Comparison of ENCODE assay signal across 8 cellular contexts in the genomic region with DNA sequence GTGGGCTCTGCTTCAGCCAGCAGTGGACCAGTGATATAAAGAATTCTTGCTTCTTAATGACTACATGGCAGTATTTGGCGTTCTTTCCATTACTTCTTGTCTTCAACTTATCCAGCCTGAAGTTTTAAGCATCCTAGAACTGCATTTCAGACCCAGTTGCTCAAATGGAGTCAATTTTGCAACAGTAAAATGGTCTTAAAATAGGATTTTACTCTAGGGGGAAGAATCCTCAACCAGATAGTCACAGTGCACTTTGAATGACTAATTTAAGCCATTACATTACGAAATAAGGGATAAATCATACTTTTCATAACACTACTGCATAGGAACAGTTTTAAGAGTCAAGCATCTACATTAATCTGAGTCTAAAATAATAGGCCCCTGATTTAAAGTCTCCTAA. TPM values are rescaled to one million over a fixed set of nuclear protein-coding genes. Genes with fewer than 3 reads are reported as not detected.
A peak's percentile ranks its signal among the peaks of the same experiment; 100 is the strongest.
DNase-seq lines count a peak whose midpoint lies in the region; ATAC-seq and TF ChIP-seq lines count a peak whose summit lies in the region.

No MANE protein-coding gene starts in this region.

- POLR2A ChIA-PET in SK-N-SH (lab: Yijun Ruan, JAX), result no interaction called here

- H3K9me3 Mint-ChIP-seq in stimulated activated effector memory CD8-positive, alpha-beta T cell treated with anti-CD3 and anti-CD28 coated beads, Interleukin-12 subunit alpha, Interleukin-12 subunit beta, amount 100 ng/mL, for 72 hours, result no peaks in the 10 kb centered on the region

- H3K4me2 ChIP-seq in SK-N-SH, result peak overlapping the region; percentile 95

- no peak overlapping the region; a peak in 1 of 4 replicates for H3K27ac ChIP-seq in SK-N-SH (ENCODE audit: low read depth in 2 of 2, low read length in 1 of 2)

- no peak for TF ChIP-seq EP300 in SK-N-SH (IDR thresholded peaks at IDR 0.05; ENCODE audit: borderline replicate concordance in 1 of 2, low read depth in 1 of 2, low read length in 1 of 2)

- H3K36me3 Mint-ChIP-seq in stimulated activated effector memory CD8-positive, alpha-beta T cell treated with anti-CD3 and anti-CD28 coated beads, Interleukin-12 subunit alpha, Interleukin-12 subunit beta, amount 100 ng/mL, for 72 hours, result peaks cover 37% of the 10 kb centered on the region

- H3K9me2 ChIP-seq in SK-N-SH, result no peaks in the 10 kb centered on the region

- peak overlapping the region; percentile 97 for H2AFZ ChIP-seq in SK-N-SH (ENCODE audit: low read depth)

- H3K4me3 Mint-ChIP-seq in stimulated activated effector memory CD8-positive, alpha-beta T cell treated with anti-CD3 and anti-CD28 coated beads, Interleukin-12 subunit alpha, Interleukin-12 subunit beta, amount 100 ng/mL, for 72 hours, result peak overlapping the region; percentile 99

- H3K4me1 ChIP-seq in SK-N-SH (ENCODE audit: control insufficient read depth in 1 of 2, insufficient read depth in 2 of 2, low read depth in 1 of 2, low read length in 1 of 2) (peaks cover 0 to under 1% of the 10 kb centered on the region in 2 experiments; a peak in 3 of 4 replicates), BE2C (no peaks in the 10 kb centered on the region)

- CTCF ChIA-PET in SK-N-SH (lab: Yijun Ruan, JAX), result interaction anchor here (0.6 to 1.1 kb wide), 2 partner anchors 18 to 102 kb away, joined by 3 read pairs; no protein-coding TSS in a partner anchor

- no peak for ATAC-seq in SK-N-SH treated with all-trans-retinoic acid at 6 μM for 48 hours
- ATAC-seq in stimulated activated effector memory CD8-positive, alpha-beta T cell treated with anti-CD3 and anti-CD28 coated beads, Interleukin-12 subunit alpha, Interleukin-12 subunit beta, amount 100 ng/mL, for 72 hours, result no peak

- no peaks in the 10 kb centered on the region for H4K20me1 ChIP-seq in SK-N-SH (ENCODE audit: insufficient read depth)

- no peak for TF ChIP-seq RAD21 in SK-N-SH (IDR thresholded peaks at IDR 0.05; ENCODE audit: low read length)

- no peak overlapping the region for H3K9ac ChIP-seq in SK-N-SH

- no peak for TF ChIP-seq CTCF in SK-N-SH (IDR thresholded peaks at IDR 0.05)
- TF ChIP-seq CTCF in WI38 (IDR thresholded peaks at IDR 0.05; ENCODE audit: low read depth, low read length), result no peak
- no peak for TF ChIP-seq CTCF in foreskin fibroblast (IDR thresholded peaks at IDR 0.05; ENCODE audit: low read depth, low read length)
- TF ChIP-seq CTCF in BE2C (IDR thresholded peaks at IDR 0.05; ENCODE audit: low read depth, low read length), result no peak

- DNase-seq in SK-N-SH, result no peak
- peak; percentile 36 to 65 for DNase-seq in foreskin fibroblast
- DNase-seq in stimulated activated effector memory CD8-positive, alpha-beta T cell treated with anti-CD3 and anti-CD28 coated beads, Interleukin-12 subunit alpha, Interleukin-12 subunit beta, amount 100 ng/mL, for 72 hours (ENCODE audit: low spot score in 2 of 2), result no peak
- no peak for DNase-seq in NCI-H146 treated with DMSO at 0.1 percent for 48 hours (lab: John Stamatoyannopoulos, UW; ENCODE audit: unreplicated experiment)
- DNase-seq in BE2C, result no peak
- DNase-seq in DMS114 treated with DMSO at 0.1 percent for 48 hours (lab: John Stamatoyannopoulos, UW; ENCODE audit: unreplicated experiment), result no peak

- peaks cover 14% of the 10 kb centered on the region for H3F3A ChIP-seq in SK-N-SH (replicated peaks; ENCODE audit: insufficient read depth)

- peak overlapping the region; percentile 90 to 97 for H3K4me3 ChIP-seq in SK-N-SH (ENCODE audit: low read depth in 2 of 2, low read length in 1 of 2)
- peak overlapping the region; percentile 86 for H3K4me3 ChIP-seq in WI38 (ENCODE audit: low read depth, low read length)
- H3K4me3 ChIP-seq in foreskin fibroblast (ENCODE audit: low read depth in 1 of 2, low read length in 2 of 2), result peak overlapping the region; percentile 85 to 88
- H3K4me3 ChIP-seq in BE2C (ENCODE audit: low read depth, low read length), result no peak overlapping the region

- H3K4me1 Mint-ChIP-seq in stimulated activated effector memory CD8-positive, alpha-beta T cell treated with anti-CD3 and anti-CD28 coated beads, Interleukin-12 subunit alpha, Interleukin-12 subunit beta, amount 100 ng/mL, for 72 hours, result peaks cover 32% of the 10 kb centered on the region

- no peak overlapping the region for H3K27ac Mint-ChIP-seq in stimulated activated effector memory CD8-positive, alpha-beta T cell treated with anti-CD3 and anti-CD28 coated beads, Interleukin-12 subunit alpha, Interleukin-12 subunit beta, amount 100 ng/mL, for 72 hours

- H3K36me3 ChIP-seq in SK-N-SH (replicated peaks in 1 of 2; ENCODE audit: control insufficient read depth in 1 of 2, insufficient read depth in 2 of 2, low read length in 1 of 2), result no peaks in the 10 kb centered on the region
- no peaks in the 10 kb centered on the region for H3K36me3 ChIP-seq in BE2C

- 72% methylated on average over 2 of the region's 2 CpGs for WGBS in SK-N-SH (ENCODE audit: low lambda C conversion rate)

- H3K9me3 ChIP-seq in SK-N-SH (no peaks in the 10 kb centered on the region), BE2C (no peaks in the 10 kb centered on the region)

- H3K27me3 ChIP-seq in SK-N-SH (ENCODE audit: insufficient read depth) (no peaks in the 10 kb centered on the region; the same call in 1 of the 2 replicates), BE2C (peaks cover 74% of the 10 kb centered on the region)

- H3K79me2 ChIP-seq in SK-N-SH (ENCODE audit: insufficient read depth), result peaks cover 8% of the 10 kb centered on the region

TF ChIP-seq in SK-N-SH, 30 proteins besides CTCF, POLR2A, EP300 and RAD21:
- TF ChIP-seq, protein P1, sequence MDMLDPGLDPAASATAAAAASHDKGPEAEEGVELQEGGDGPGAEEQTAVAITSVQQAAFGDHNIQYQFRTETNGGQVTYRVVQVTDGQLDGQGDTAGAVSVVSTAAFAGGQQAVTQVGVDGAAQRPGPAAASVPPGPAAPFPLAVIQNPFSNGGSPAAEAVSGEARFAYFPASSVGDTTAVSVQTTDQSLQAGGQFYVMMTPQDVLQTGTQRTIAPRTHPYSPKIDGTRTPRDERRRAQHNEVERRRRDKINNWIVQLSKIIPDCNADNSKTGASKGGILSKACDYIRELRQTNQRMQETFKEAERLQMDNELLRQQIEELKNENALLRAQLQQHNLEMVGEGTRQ (IDR thresholded peaks at IDR 0.05; ENCODE audit: borderline replicate concordance, low read depth, low read length), result no peak
- TF ChIP-seq EZH2phosphoT487 (IDR thresholded peaks at IDR 0.05; ENCODE audit: borderline replicate concordance, low read depth), result no peak
- TF ChIP-seq, protein P2, sequence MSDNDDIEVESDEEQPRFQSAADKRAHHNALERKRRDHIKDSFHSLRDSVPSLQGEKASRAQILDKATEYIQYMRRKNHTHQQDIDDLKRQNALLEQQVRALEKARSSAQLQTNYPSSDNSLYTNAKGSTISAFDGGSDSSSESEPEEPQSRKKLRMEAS (IDR thresholded peaks at IDR 0.05; ENCODE audit: low read depth), result no peak
- TF ChIP-seq FOXM1 (IDR thresholded peaks at IDR 0.05; ENCODE audit: low read depth), result no peak
- no peak for TF ChIP-seq RCOR1 (IDR thresholded peaks at IDR 0.05; ENCODE audit: low read length)
TF ChIP-seq in SK-N-SH: peak in this region for 0.

TF ChIP-seq in SK-N-SH treated with all-trans-retinoic acid at 6 μM for 48 hours, 23 proteins besides CTCF, POLR2A, EP300 and RAD21 (continues in another document):
- TF ChIP-seq BACH2 (CRISPR knock-in tag; IDR thresholded peaks at IDR 0.05; ENCODE audit: borderline replicate concordance) (no peak), TOX (CRISPR knock-in tag; IDR thresholded peaks at IDR 0.05; ENCODE audit: borderline replicate concordance) (no peak), ZC3H10 (CRISPR knock-in tag; IDR thresholded peaks at IDR 0.05) (no peak), CSDC2 (CRISPR knock-in tag; IDR thresholded peaks at IDR 0.05) (no peak), SNAI2 (CRISPR knock-in tag; IDR thresholded peaks at IDR 0.05) (no peak), RARB (CRISPR knock-in tag; IDR thresholded peaks at IDR 0.05) (no peak), ZNF8 (CRISPR knock-in tag; IDR thresholded peaks at IDR 0.05) (no peak), ISL1 (CRISPR knock-in tag; IDR thresholded peaks at IDR 0.05) (no peak)
- TF ChIP-seq, protein P3, sequence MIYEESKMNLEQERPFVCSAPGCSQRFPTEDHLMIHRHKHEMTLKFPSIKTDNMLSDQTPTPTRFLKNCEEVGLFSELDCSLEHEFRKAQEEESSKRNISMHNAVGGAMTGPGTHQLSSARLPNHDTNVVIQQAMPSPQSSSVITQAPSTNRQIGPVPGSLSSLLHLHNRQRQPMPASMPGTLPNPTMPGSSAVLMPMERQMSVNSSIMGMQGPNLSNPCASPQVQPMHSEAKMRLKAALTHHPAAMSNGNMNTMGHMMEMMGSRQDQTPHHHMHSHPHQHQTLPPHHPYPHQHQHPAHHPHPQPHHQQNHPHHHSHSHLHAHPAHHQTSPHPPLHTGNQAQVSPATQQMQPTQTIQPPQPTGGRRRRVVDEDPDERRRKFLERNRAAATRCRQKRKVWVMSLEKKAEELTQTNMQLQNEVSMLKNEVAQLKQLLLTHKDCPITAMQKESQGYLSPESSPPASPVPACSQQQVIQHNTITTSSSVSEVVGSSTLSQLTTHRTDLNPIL (CRISPR knock-in tag; IDR thresholded peaks at IDR 0.05; ENCODE audit: low read depth), result no peak
- TF ChIP-seq, protein P4, sequence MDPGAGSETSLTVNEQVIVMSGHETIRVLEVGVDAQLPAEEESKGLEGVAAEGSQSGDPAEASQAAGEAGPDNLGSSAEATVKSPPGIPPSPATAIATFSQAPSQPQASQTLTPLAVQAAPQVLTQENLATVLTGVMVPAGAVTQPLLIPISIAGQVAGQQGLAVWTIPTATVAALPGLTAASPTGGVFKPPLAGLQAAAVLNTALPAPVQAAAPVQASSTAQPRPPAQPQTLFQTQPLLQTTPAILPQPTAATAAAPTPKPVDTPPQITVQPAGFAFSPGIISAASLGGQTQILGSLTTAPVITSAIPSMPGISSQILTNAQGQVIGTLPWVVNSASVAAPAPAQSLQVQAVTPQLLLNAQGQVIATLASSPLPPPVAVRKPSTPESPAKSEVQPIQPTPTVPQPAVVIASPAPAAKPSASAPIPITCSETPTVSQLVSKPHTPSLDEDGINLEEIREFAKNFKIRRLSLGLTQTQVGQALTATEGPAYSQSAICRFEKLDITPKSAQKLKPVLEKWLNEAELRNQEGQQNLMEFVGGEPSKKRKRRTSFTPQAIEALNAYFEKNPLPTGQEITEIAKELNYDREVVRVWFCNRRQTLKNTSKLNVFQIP (CRISPR knock-in tag; IDR thresholded peaks at IDR 0.05; ENCODE audit: borderline replicate concordance, low read depth), result no peak

RNA-seq across cellular contexts. Expression of a gene that starts 1.5 kb away (rescaled TPM):
- 17.4 and 18.4 TPM in 2 replicates for polyA plus RNA-seq in SK-N-SH (2012; rRNA removed)
- 21.8 and 23.8 TPM in 2 replicates for polyA plus RNA-seq in SK-N-SH (2012; cell fraction: cytosol; rRNA removed)
- polyA plus RNA-seq in SK-N-SH (2012; cell fraction: nucleus; rRNA removed), result 22.4 and 24.9 TPM in 2 replicates
- 1.1 TPM for polyA plus RNA-seq in BE2C (2012; ENCODE audit: insufficient read depth, insufficient read length, low read depth)

Comparison
In these comparisons a context has a peak if more than half of its experiments do, and no peak if none do; other contexts are left out.
1. DNase-seq: peak in foreskin fibroblast (2 of 2); none in SK-N-SH (single experiment), stimulated activated effector memory CD8-positive, alpha-beta T cell treated with anti-CD3 and anti-CD28 coated beads, Interleukin-12 subunit alpha, Interleukin-12 subunit beta, amount 100 ng/mL, for 72 hours (0 of 2), NCI-H146 treated with DMSO at 0.1 percent for 48 hours (single experiment), BE2C (single experiment) and DMS114 treated with DMSO at 0.1 percent for 48 hours (single experiment).